ENCODE assay signal across 1 cellular context in genomic region chr1:54218883-54219687, GRCh38.
TF ChIP-seq lines count a peak whose summit lies in the region.

No MANE protein-coding gene starts in this region.

TF ChIP-seq in H1, 55 proteins besides CTCF, POLR2A, EP300 and RAD21:
- TF ChIP-seq, protein P1, sequence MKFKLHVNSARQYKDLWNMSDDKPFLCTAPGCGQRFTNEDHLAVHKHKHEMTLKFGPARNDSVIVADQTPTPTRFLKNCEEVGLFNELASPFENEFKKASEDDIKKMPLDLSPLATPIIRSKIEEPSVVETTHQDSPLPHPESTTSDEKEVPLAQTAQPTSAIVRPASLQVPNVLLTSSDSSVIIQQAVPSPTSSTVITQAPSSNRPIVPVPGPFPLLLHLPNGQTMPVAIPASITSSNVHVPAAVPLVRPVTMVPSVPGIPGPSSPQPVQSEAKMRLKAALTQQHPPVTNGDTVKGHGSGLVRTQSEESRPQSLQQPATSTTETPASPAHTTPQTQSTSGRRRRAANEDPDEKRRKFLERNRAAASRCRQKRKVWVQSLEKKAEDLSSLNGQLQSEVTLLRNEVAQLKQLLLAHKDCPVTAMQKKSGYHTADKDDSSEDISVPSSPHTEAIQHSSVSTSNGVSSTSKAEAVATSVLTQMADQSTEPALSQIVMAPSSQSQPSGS (IDR thresholded peaks at IDR 0.05; ENCODE audit: low read length) = no peak
- no peak for TF ChIP-seq SIX5 (IDR thresholded peaks at IDR 0.05; ENCODE audit: low read depth, low read length)
- no peak for TF ChIP-seq FOSL1 (IDR thresholded peaks at IDR 0.05; ENCODE audit: insufficient read depth, low read depth, low read length)
- no peak for TF ChIP-seq SUZ12 (IDR thresholded peaks at IDR 0.05; ENCODE audit: low read length)
- no peak for TF ChIP-seq MAFK (IDR thresholded peaks at IDR 0.05; ENCODE audit: low read depth, low read length)
- TF ChIP-seq TAF1 (IDR thresholded peaks at IDR 0.05; ENCODE audit: low read depth, low read length) = no peak
- TF ChIP-seq CHD1 (IDR thresholded peaks at IDR 0.05; ENCODE audit: low read depth, low read length) = no peak
- TF ChIP-seq RFX5 (IDR thresholded peaks at IDR 0.05; ENCODE audit: borderline replicate concordance, low read depth, low read length) = no peak
- no peak for TF ChIP-seq ZNF274 (IDR thresholded peaks at IDR 0.05; ENCODE audit: borderline replicate concordance, extremely low read depth, low read length)
- no peak for TF ChIP-seq ATF3 (IDR thresholded peaks at IDR 0.05; ENCODE audit: insufficient read depth, low read depth, low read length)
- TF ChIP-seq SIN3A (conservative IDR thresholded peaks at IDR 0.05 in 1 of 2, IDR thresholded peaks at IDR 0.05 in 1 of 2; ENCODE audit: low read depth in 1 of 2, low read length in 2 of 2) = no peak
- no peak for TF ChIP-seq EGR1 (IDR thresholded peaks at IDR 0.05; ENCODE audit: borderline replicate concordance, low read depth, low read length)
- no peak for TF ChIP-seq CHD2 (IDR thresholded peaks at IDR 0.05; ENCODE audit: low read length)
- no peak for TF ChIP-seq NANOG (IDR thresholded peaks at IDR 0.05; ENCODE audit: insufficient read depth, low read depth, low read length, poor library complexity, severe bottlenecking)
